In the genomic region with DNA sequence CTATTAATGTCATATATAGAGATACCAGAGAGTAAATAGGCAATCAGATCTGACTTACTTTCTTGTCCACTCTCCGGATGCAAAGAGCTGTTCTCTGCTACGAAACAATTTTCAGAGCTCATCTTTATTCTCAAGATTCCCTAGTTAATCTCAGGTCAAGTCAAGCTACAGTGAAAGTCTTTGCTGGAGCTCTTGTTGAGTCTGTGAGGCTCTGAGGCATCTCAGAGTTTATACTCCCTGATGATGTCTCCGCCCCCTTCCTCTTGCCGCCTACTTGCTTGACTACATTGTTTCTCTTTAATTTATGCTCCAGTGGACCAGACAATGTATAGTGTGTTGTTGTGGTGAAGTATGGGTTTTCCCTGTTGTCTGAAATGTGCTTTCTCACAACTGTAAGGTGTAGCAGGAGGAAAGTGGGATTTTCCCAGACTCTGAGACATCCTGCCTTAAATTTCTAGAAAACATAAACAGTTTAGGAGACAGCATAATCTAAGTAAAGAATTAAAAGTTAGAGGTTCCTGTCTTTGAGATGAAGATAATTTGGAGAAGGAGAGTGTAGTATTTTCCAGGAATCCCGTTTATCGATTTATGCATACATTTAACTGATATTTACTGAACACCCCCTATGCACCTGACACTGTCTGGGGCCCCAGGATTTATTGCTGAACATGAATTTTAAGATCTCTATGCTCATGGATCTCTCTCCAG, we compare ENCODE assay signal across 10 cellular contexts. TPM values are rescaled to one million over a fixed set of nuclear protein-coding genes. Genes with fewer than 3 reads are reported as not detected.
A peak's percentile ranks its signal among the peaks of the same experiment; 100 is the strongest.
DNase-seq lines count a peak whose midpoint lies in the region; ATAC-seq and TF ChIP-seq lines count a peak whose summit lies in the region.
"Had no signal": no experiment of that assay in that cellular context is flagged by ENCODE, and none has a peak within 500 bp of the region (broad histone marks: within the 10 kb centered on the region; RNA-seq: fewer than 3 reads in every experiment).

Gene CD69 (minus strand): TSS at position 203 of the 708 bp plus-strand sequence. CDS start 81 bp downstream, at position 122.

- CTCF ChIA-PET in WTC11 (lab: Charles Lee) = interaction anchor here (1.5 to 2.2 kb wide), 4 partner anchors 10 to 37 kb away, joined by 5 to 13 read pairs (median 6); no protein-coding TSS in a partner anchor

- POLR2A ChIA-PET in WTC11 (lab: Charles Lee) = no interaction called here

- no peak within 1 kb of the TSS for H3K4me3 Mint-ChIP-seq in WTC11
- H3K4me3 Mint-ChIP-seq in dendritic cell treated with granulocyte-macrophage colony-stimulating factor and Interleukin-4, amounts not matched to agents 40 ng/mL and 50 ng/mL, for 4 days = peak within 1 kb of the TSS; percentile 60

- TF ChIP-seq CTCF in WTC11 (IDR thresholded peaks at IDR 0.05) = no peak

- no peak within 1 kb of the TSS for H3K27ac Mint-ChIP-seq in WTC11
- peak within 1 kb of the TSS; percentile 92 for H3K27ac Mint-ChIP-seq in dendritic cell treated with granulocyte-macrophage colony-stimulating factor and Interleukin-4, amounts not matched to agents 40 ng/mL and 50 ng/mL, for 4 days

- H3K36me3 Mint-ChIP-seq in WTC11 = no peaks in the 10 kb centered on the region
- H3K36me3 Mint-ChIP-seq in dendritic cell treated with granulocyte-macrophage colony-stimulating factor and Interleukin-4, amounts not matched to agents 40 ng/mL and 50 ng/mL, for 4 days (ENCODE audit: low read depth) = no peaks in the 10 kb centered on the region

- no peaks in the 10 kb centered on the region for H3K9me3 Mint-ChIP-seq in WTC11
- no peaks in the 10 kb centered on the region for H3K9me3 Mint-ChIP-seq in dendritic cell treated with granulocyte-macrophage colony-stimulating factor and Interleukin-4, amounts not matched to agents 40 ng/mL and 50 ng/mL, for 4 days

- ATAC-seq in GM18868 (IDR thresholded peaks at IDR 0.05; ENCODE audit: unreplicated experiment) (peak; percentile 54), HG03135 (IDR thresholded peaks at IDR 0.05; ENCODE audit: unreplicated experiment) (peak; percentile 42), WTC11 (peak; percentile 48; the same call in 1 of the 2 replicates), GM19397 (IDR thresholded peaks at IDR 0.05; ENCODE audit: unreplicated experiment) (no peak)

- DNase-seq in WTC11 (ENCODE audit: low spot score) (no peak), 8988T (no peak), NCI-H2029 (lab: John Stamatoyannopoulos, UW) (no peak)
- peak; percentile 83 for DNase-seq in stimulated activated CD4-positive, alpha-beta T cell treated with anti-CD3 and anti-CD28 coated beads, Interleukin-1b, Interleukin-23, amount 100 ng/mL, for 48 hours
- DNase-seq: pancreas had no signal

- H3K4me1 Mint-ChIP-seq in WTC11 = peaks cover 15% of the 10 kb centered on the region
- peaks cover 33% of the 10 kb centered on the region for H3K4me1 Mint-ChIP-seq in dendritic cell treated with granulocyte-macrophage colony-stimulating factor and Interleukin-4, amounts not matched to agents 40 ng/mL and 50 ng/mL, for 4 days (ENCODE audit: low read depth)

- H3K27me3 Mint-ChIP-seq in WTC11 (ENCODE audit: low read depth) = no peaks in the 10 kb centered on the region
- peaks cover 2% of the 10 kb centered on the region for H3K27me3 Mint-ChIP-seq in dendritic cell treated with granulocyte-macrophage colony-stimulating factor and Interleukin-4, amounts not matched to agents 40 ng/mL and 50 ng/mL, for 4 days

- intact Hi-C loops in dendritic cell treated with granulocyte-macrophage colony-stimulating factor and Interleukin-4, amounts not matched to agents 40 ng/mL and 50 ng/mL, for 4 days (cut with micrococcal nuclease) = no loop called here

TF ChIP-seq in WTC11, 78 proteins besides CTCF, POLR2A, EP300 and RAD21:
- TF ChIP-seq, protein P1, sequence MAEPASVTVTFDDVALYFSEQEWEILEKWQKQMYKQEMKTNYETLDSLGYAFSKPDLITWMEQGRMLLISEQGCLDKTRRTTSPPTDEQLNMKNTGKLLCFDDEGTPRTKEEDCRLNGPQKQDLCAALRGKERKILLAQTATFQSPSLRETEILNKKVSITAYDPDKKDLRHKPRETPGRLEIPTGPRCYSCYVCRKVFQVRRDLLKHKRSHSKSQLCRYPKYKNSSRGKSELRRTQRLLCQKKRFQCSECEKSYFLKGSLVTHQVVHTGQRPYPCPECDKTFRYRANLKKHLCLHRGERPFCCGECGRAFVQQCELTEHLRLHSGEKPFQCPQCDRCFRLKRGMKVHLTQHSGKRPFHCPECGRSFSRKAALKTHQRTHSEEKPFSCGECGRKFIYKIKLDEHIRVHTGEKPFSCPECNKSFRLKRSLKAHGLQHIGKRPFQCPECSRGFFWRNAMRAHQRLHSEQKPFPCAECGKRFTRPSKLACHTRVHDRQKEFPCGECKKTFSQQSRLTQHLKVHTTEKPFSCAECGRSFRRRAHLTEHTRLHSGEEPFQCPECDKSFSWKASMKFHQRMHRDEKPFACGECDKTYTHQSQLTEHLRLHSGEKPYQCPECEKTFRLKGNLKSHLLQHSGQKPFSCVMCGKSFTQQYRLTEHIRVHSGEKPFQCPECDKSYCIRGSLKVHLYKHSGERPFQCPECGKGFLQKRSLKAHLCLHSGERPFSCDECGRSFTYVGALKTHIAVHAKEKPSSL (CRISPR knock-in tag; conservative IDR thresholded peaks at IDR 0.05) = no peak
- TF ChIP-seq JAZF1 (CRISPR knock-in tag; IDR thresholded peaks at IDR 0.05) (no peak), ESRRA (CRISPR knock-in tag; IDR thresholded peaks at IDR 0.05; ENCODE audit: borderline replicate concordance) (no peak), ETV6 (CRISPR knock-in tag; IDR thresholded peaks at IDR 0.05) (no peak), ZNF121 (CRISPR knock-in tag; IDR thresholded peaks at IDR 0.05) (no peak), TEAD1 (CRISPR knock-in tag; IDR thresholded peaks at IDR 0.05) (no peak), ZNF423 (CRISPR knock-in tag; IDR thresholded peaks at IDR 0.05) (no peak), TEAD4 (CRISPR knock-in tag; IDR thresholded peaks at IDR 0.05) (no peak)
- TF ChIP-seq, protein P2, sequence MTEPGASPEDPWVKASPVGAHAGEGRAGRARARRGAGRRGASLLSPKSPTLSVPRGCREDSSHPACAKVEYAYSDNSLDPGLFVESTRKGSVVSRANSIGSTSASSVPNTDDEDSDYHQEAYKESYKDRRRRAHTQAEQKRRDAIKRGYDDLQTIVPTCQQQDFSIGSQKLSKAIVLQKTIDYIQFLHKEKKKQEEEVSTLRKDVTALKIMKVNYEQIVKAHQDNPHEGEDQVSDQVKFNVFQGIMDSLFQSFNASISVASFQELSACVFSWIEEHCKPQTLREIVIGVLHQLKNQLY (CRISPR knock-in tag; IDR thresholded peaks at IDR 0.05) = no peak

RNA-seq across cellular contexts. Expression of gene CD69, which starts in this region (rescaled TPM):
- 0.34 to 0.60 TPM (median 0.42 TPM) in 3 replicates for total RNA-seq in WTC11 (2021)
- total RNA-seq: NCI-H460 had no signal

Comparison
In these comparisons a context has a peak if more than half of its experiments do, and no peak if none do; other contexts are left out.
1. Peak in ATAC-seq in WTC11; RNA of the gene not detected or under 1 TPM.